16 cellular contexts compared by ENCODE assay signal in genomic region chr5:171978016-171978415, GRCh38. TPM values are rescaled to one million over a fixed set of nuclear protein-coding genes. Genes with fewer than 3 reads are reported as not detected.
DNase-seq lines count a peak whose midpoint lies in the region; ATAC-seq, FAIRE-seq and TF ChIP-seq lines count a peak whose summit lies in the region.
"Had no signal": no experiment of that assay in that cellular context is flagged by ENCODE, and none has a peak within 500 bp of the region (broad histone marks: within the 10 kb centered on the region; RNA-seq: fewer than 3 reads in every experiment).

No MANE protein-coding gene starts in this region.

- CTCF ChIA-PET in OCI-LY7 (lab: Charles Lee; ENCODE audit: unreplicated experiment), result no interaction called here

- H3K4me2 ChIP-seq in OCI-LY7 (ENCODE audit: low read length), result peak overlapping the region; percentile 77

- peaks cover 85% of the 10 kb centered on the region for H3K79me2 ChIP-seq in OCI-LY7 (ENCODE audit: insufficient read depth, low read depth, low read length)

- peaks cover 30% of the 10 kb centered on the region for H3K9me3 ChIP-seq in OCI-LY7 (ENCODE audit: low read length)

- POLR2A ChIA-PET in OCI-LY7 (lab: Charles Lee), result interaction anchor here (0.7 to 1.6 kb wide), 2 partner anchors 16 to 29 kb away, joined by 4 to 8 read pairs; partner anchors contain the start of gene FBXW11

- intact Hi-C loops in OCI-LY7 (cut with micrococcal nuclease; ENCODE audit: unreplicated experiment), result no loop called here

- no peaks in the 10 kb centered on the region for H3K27me3 Mint-ChIP-seq in natural killer cell treated with Interleukin-12 subunit alpha and Interleukin-12 subunit beta and Interleukin-15 and Interleukin-18, amount 100 ng/mL, for 72 hours
- H3K27me3 Mint-ChIP-seq: T-helper 17 cell had no signal

- peak overlapping the region; percentile 26 for H3K4me3 Mint-ChIP-seq in natural killer cell treated with Interleukin-12 subunit alpha and Interleukin-12 subunit beta and Interleukin-15 and Interleukin-18, amount 100 ng/mL, for 72 hours
- H3K4me3 Mint-ChIP-seq: nephron, T-helper 17 cell had no signal

- H3K4me3 ChIP-seq in GM08714 (ENCODE audit: low read length) (peak overlapping the region; percentile 54; the same call in 1 of the 2 replicates), OCI-LY7 (ENCODE audit: low read depth, low read length, poor library complexity, severe bottlenecking) (peak overlapping the region; percentile 56)

- H3K4me1 ChIP-seq in OCI-LY7 (ENCODE audit: insufficient read depth, low read length, poor library complexity, severe bottlenecking), result peaks cover 25% of the 10 kb centered on the region

- peak overlapping the region in 1 of 2 donors; percentile 67 for H3K27ac Mint-ChIP-seq in natural killer cell treated with Interleukin-12 subunit alpha and Interleukin-12 subunit beta and Interleukin-15 and Interleukin-18, amount 100 ng/mL, for 72 hours
- H3K27ac Mint-ChIP-seq: T-helper 17 cell had no signal

- peak in 1 of 2 donors; percentile 50 for ATAC-seq in natural killer cell treated with Interleukin-12 subunit alpha and Interleukin-12 subunit beta and Interleukin-15 and Interleukin-18, amount 100 ng/mL, for 72 hours
- ATAC-seq in HG02840 (IDR thresholded peaks at IDR 0.05; ENCODE audit: low FRiP score, unreplicated experiment), result no peak
- ATAC-seq: T-helper 17 cell had no signal

- H3K4me1 Mint-ChIP-seq in natural killer cell treated with Interleukin-12 subunit alpha and Interleukin-12 subunit beta and Interleukin-15 and Interleukin-18, amount 100 ng/mL, for 72 hours (ENCODE audit: low read depth in 2 of 2), result peaks cover 51 to 53% of the 10 kb centered on the region in 2 donors

- H3K9me2 ChIP-seq in OCI-LY7 (ENCODE audit: insufficient read depth, low read length), result no peaks in the 10 kb centered on the region

- peaks cover 38% of the 10 kb centered on the region for H3K36me3 ChIP-seq in OCI-LY7 (ENCODE audit: insufficient read depth, low read length)

- BruUV-seq in OCI-LY7 (replicated peaks; lab: Mats Ljungman, UMichigan), result no TSS peak

- DNase-seq in GM19239 (ENCODE audit: insufficient read length, low spot score) (no peak), OCI-LY7 (ENCODE audit: low spot score) (no peak), COLO829 (ENCODE audit: low spot score) (no peak), dermis blood vessel endothelial cell (no peak)
- no peak for DNase-seq in natural killer cell treated with Interleukin-12 subunit alpha and Interleukin-12 subunit beta and Interleukin-15 and Interleukin-18, amount 100 ng/mL, for 72 hours (ENCODE audit: low spot score)
- DNase-seq: activated CD4-positive, alpha-beta T cell treated with anti-CD3 and anti-CD28 coated beads for 1 hour; AML-193; H7; NCI-H1048; NCI-H2227 treated with DMSO at 0.1 percent for 48 hours; Right ventricle myocardium superior; substantia nigra; T-helper 17 cell had no signal

- no peak overlapping the region; the same call in 1 of the 2 replicates for H2AFZ ChIP-seq in OCI-LY7 (ENCODE audit: low read length)

- no peak for TF ChIP-seq CTCF in OCI-LY7 (conservative IDR thresholded peaks at IDR 0.05; ENCODE audit: low read length)

- H3K9me3 Mint-ChIP-seq in natural killer cell treated with Interleukin-12 subunit alpha and Interleukin-12 subunit beta and Interleukin-15 and Interleukin-18, amount 100 ng/mL, for 72 hours, result peaks cover 3% of the 10 kb centered on the region

- FAIRE-seq in GM19239 (lab: Jason Lieb, UNC), result peak; percentile 69

- peak overlapping the region; percentile 80 for H3K27ac ChIP-seq in OCI-LY7 (ENCODE audit: low read depth, low read length, poor library complexity, severe bottlenecking)

- H4K20me1 ChIP-seq in OCI-LY7 (ENCODE audit: insufficient read depth, low read length), result no peaks in the 10 kb centered on the region

- peaks cover 16% of the 10 kb centered on the region for H3K36me3 Mint-ChIP-seq in natural killer cell treated with Interleukin-12 subunit alpha and Interleukin-12 subunit beta and Interleukin-15 and Interleukin-18, amount 100 ng/mL, for 72 hours

RNA-seq across cellular contexts. Expression of gene FBXW11, which starts 28.4 kb away (rescaled TPM):
- 33.0 and 40.9 TPM in 2 replicates for total RNA-seq in OCI-LY7 (2014; rRNA removed; shearing (Covaris generic))
- 46.6 and 51.5 TPM in 2 replicates for total RNA-seq in OCI-LY7 (2022)
- 10 to 100 TPM; 47.3 to 54.8 TPM for total RNA-seq in natural killer cell treated with Interleukin-12 subunit alpha and Interleukin-12 subunit beta and Interleukin-15 and Interleukin-18, amount 100 ng/mL, for 72 hours
- total RNA-seq in dermis blood vessel endothelial cell, result 81.4 and 90.4 TPM in 2 replicates
